Comparison of ENCODE assay signal across 32 cellular contexts in the genomic region with DNA sequence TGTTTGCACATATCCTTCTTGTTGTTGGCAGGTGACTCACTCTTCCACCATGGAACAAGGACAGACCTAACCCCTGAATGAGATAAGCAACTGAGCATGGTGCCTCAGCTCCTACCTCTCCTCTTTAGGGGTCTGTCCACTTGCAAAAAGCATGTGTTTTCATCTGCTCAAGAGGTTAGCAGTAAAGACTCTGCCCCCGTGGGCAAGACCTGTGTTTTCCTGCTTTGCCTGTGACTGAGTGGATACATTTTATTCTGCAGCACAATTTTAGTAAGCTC.
"Had no signal": no experiment of that assay in that cellular context is flagged by ENCODE, and none has a peak within 500 bp of the region (broad histone marks: within the 10 kb centered on the region; RNA-seq: fewer than 3 reads in every experiment).

No MANE protein-coding gene starts in this region.

- H3K36me3 ChIP-seq: Peyer's patch, SJSA1 had no signal

- DNase-seq: activated CD4-positive, alpha-beta memory T cell treated with anti-CD3 and anti-CD28 coated beads for 36 hours; activated CD4-positive, alpha-beta T cell treated with anti-CD3 and anti-CD28 coated beads for 4 hours; activated CD4-positive, alpha-beta T cell treated with anti-CD3 and anti-CD28 coated beads, Interleukin-2, amount 50 U/mL, for 1 hour; activated CD8-positive, alpha-beta memory T cell treated with anti-CD3 and anti-CD28 coated beads, Interleukin-2, amount 50 U/mL, for 4 hours; activated gamma-delta T cell treated with Interleukin-2 at 50 U/mL for 16 hours; activated T-cell treated with anti-CD3 and anti-CD28 coated beads for 4 hours; activated T-cell treated with anti-CD3 and anti-CD28 coated beads, Interleukin-2, amount 50 U/mL, for 4 hours; amygdala; central memory CD4-positive, alpha-beta T cell; Kasumi-1; KG1; MM.1S; MV-4-11; NCI-H146; NCI-H187 treated with DMSO at 0.1 percent for 48 hours; NCI-H2081 treated with DMSO at 0.1 percent for 48 hours; NCI-H226; NCI-H446 treated with DMSO at 0.1 percent for 48 hours; NCI-H69; Peyer's patch; RPMI8226; SHP77 treated with DMSO at 0.1 percent for 48 hours had no signal

- H3K27ac Mint-ChIP-seq: activated CD4-positive, alpha-beta memory T cell treated with anti-CD3 and anti-CD28 coated beads for 36 hours; activated naive CD4-positive, alpha-beta T cell treated with anti-CD3 and anti-CD28 coated beads for 36 hours; activated naive CD4-positive, alpha-beta T cell treated with anti-CD3 and anti-CD28 coated beads, Interleukin-2, amount 50 U/mL, for 72 hours; activated T-helper 1 cell treated with anti-CD3 and anti-CD28 coated beads, Interleukin-12 subunit alpha, Interleukin-12 subunit beta, Interleukin-2, Interleukin-4 antibody, amounts not matched to agents 30 ng/mL and 10 ng/mL and 1 ng/mL, durations not matched to agents 14 hours and 24 hours and 36 hours; brain; T-helper 1 cell treated with Interleukin-12 subunit alpha and Interleukin-12 subunit beta and Interleukin-4 antibody, amounts not matched to agents 30 μg/mL and 1 μg/mL, for 36 hours; T-helper 2 cell treated with Interferon-gamma antibody and Interleukin-4, amounts not matched to agents 5 μg/mL and 100 μg/mL, for 36 hours; WTC11 had no signal

- H3K9me3 Mint-ChIP-seq: activated CD4-positive, alpha-beta memory T cell treated with anti-CD3 and anti-CD28 coated beads for 36 hours; activated naive CD4-positive, alpha-beta T cell treated with anti-CD3 and anti-CD28 coated beads for 36 hours; activated naive CD4-positive, alpha-beta T cell treated with anti-CD3 and anti-CD28 coated beads, Interleukin-2, amount 50 U/mL, for 72 hours; activated T-cell treated with anti-CD3 and anti-CD28 coated beads, Interleukin-2, amount 50 U/mL, for 4 hours; activated T-helper 1 cell treated with anti-CD3 and anti-CD28 coated beads, Interleukin-12 subunit alpha, Interleukin-12 subunit beta, Interleukin-2, Interleukin-4 antibody, amounts not matched to agents 30 ng/mL and 10 ng/mL and 1 ng/mL, durations not matched to agents 14 hours and 24 hours and 36 hours; brain; T-helper 1 cell treated with Interleukin-12 subunit alpha and Interleukin-12 subunit beta and Interleukin-4 antibody, amounts not matched to agents 30 μg/mL and 1 μg/mL, for 36 hours; T-helper 2 cell treated with Interferon-gamma antibody and Interleukin-4, amounts not matched to agents 5 μg/mL and 100 μg/mL, for 36 hours; WTC11 had no signal

- H3K4me3 Mint-ChIP-seq: activated CD4-positive, alpha-beta memory T cell treated with anti-CD3 and anti-CD28 coated beads for 36 hours; activated naive CD4-positive, alpha-beta T cell treated with anti-CD3 and anti-CD28 coated beads for 36 hours; activated T-cell treated with anti-CD3 and anti-CD28 coated beads, Interleukin-2, amount 50 U/mL, for 4 hours; activated T-helper 1 cell treated with anti-CD3 and anti-CD28 coated beads, Interleukin-12 subunit alpha, Interleukin-12 subunit beta, Interleukin-2, Interleukin-4 antibody, amounts not matched to agents 30 ng/mL and 10 ng/mL and 1 ng/mL, durations not matched to agents 14 hours and 24 hours and 36 hours; brain; T-helper 1 cell treated with Interleukin-12 subunit alpha and Interleukin-12 subunit beta and Interleukin-4 antibody, amounts not matched to agents 30 μg/mL and 1 μg/mL, for 36 hours; T-helper 2 cell treated with Interferon-gamma antibody and Interleukin-4, amounts not matched to agents 5 μg/mL and 100 μg/mL, for 36 hours; WTC11 had no signal

- H3K27ac ChIP-seq: Peyer's patch, SJSA1 had no signal

- H3K4me1 ChIP-seq: Peyer's patch had no signal

- H3K4me3 ChIP-seq: Peyer's patch, SJSA1 had no signal

- H3K36me3 Mint-ChIP-seq: activated CD4-positive, alpha-beta memory T cell treated with anti-CD3 and anti-CD28 coated beads for 36 hours; activated naive CD4-positive, alpha-beta T cell treated with anti-CD3 and anti-CD28 coated beads, Interleukin-2, amount 50 U/mL, for 72 hours; brain; WTC11 had no signal

- ATAC-seq: activated CD4-positive, CD25-positive, alpha-beta regulatory T cell treated with anti-CD3 and anti-CD28 coated beads, Interleukin-2, amount 50 U/mL, for 24 hours; activated naive CD4-positive, alpha-beta T cell treated with anti-CD3 and anti-CD28 coated beads, Interleukin-2, amount 50 U/mL, for 72 hours; activated T-cell treated with anti-CD3 and anti-CD28 coated beads, Interleukin-2, amount 50 U/mL, for 4 hours had no signal

- H3K4me1 Mint-ChIP-seq: WTC11 had no signal

- H3K9me3 ChIP-seq: Peyer's patch, SJSA1, SK-N-SH had no signal

- H3K27me3 ChIP-seq: Peyer's patch, SJSA1 had no signal

- H3K27me3 Mint-ChIP-seq: brain had no signal
